ENCODE assay signal across 30 cellular contexts in the genomic region with DNA sequence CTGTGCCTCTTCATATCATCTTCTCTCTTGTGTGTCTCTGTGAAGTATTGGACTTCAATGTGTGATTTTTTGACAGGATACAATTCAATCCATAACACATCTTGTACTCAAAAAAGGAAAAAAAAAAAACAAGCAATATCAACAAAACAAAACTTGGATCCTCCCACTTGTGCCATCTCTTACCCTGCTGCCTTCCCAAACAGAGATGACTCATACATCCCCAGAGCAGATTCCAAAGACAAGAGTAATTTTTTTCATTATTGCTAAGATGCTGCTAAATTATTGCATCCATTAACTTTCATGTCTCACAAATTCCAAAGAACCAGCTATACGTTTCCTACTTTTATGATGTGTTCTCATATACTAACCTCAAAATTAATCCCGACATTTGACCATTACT.
DNase-seq lines count a peak whose midpoint lies in the region; ATAC-seq and TF ChIP-seq lines count a peak whose summit lies in the region.
"Had no signal": no experiment of that assay in that cellular context is flagged by ENCODE, and none has a peak within 500 bp of the region (broad histone marks: within the 10 kb centered on the region; RNA-seq: fewer than 3 reads in every experiment).

No MANE protein-coding gene starts in this region.

- H3K4me1 ChIP-seq in GM23248 (ENCODE audit: insufficient read depth), result no peaks in the 10 kb centered on the region
- H3K4me1 ChIP-seq: colonic mucosa, SJCRH30 had no signal

- H3K79me2 ChIP-seq in GM23248 (ENCODE audit: insufficient read depth), result no peaks in the 10 kb centered on the region

- POLR2A ChIA-PET in WTC11 (lab: Charles Lee), result no interaction called here

- H3K9ac ChIP-seq in GM23248, result no peak overlapping the region

- 0 out of 2 replicates have a peak, but pooled peaks cover 3% of the 10 kb centered on the region for H3K4me1 Mint-ChIP-seq in WTC11
- H3K4me1 Mint-ChIP-seq: memory B cell had no signal

- no peaks in the 10 kb centered on the region for H3K27me3 ChIP-seq in GM23248 (replicated peaks; ENCODE audit: insufficient read depth)
- H3K27me3 ChIP-seq: brain microvascular endothelial cell, colonic mucosa, esophagus muscularis mucosa, SJCRH30, transverse colon had no signal

- H3K4me3 ChIP-seq in AG10803 (ENCODE audit: low read length) (no peak overlapping the region), GM23248 (no peak overlapping the region)
- H3K4me3 ChIP-seq: colonic mucosa, esophagus muscularis mucosa, SJCRH30, transverse colon had no signal

- no peak overlapping the region for H3K27ac Mint-ChIP-seq in WTC11
- H3K27ac Mint-ChIP-seq: activated CD4-positive, alpha-beta memory T cell treated with anti-CD3 and anti-CD28 coated beads for 36 hours; effector memory CD8-positive, alpha-beta T cell; HFFc6; memory B cell; stimulated activated naive CD8-positive, alpha-beta T cell treated with anti-CD3 and anti-CD28 coated beads, Interleukin-15, Interleukin-2, amounts not matched to agents 100 ng/mL and 50 ng/mL, for 24 hours had no signal

- no peak for TF ChIP-seq CTCF in AG10803 (conservative IDR thresholded peaks at IDR 0.05; ENCODE audit: low read length)
- no peak for TF ChIP-seq CTCF in WTC11 (IDR thresholded peaks at IDR 0.05)

- no peaks in the 10 kb centered on the region for H3K9me2 ChIP-seq in GM23248 (ENCODE audit: insufficient read depth)

- no peaks in the 10 kb centered on the region for H3K9me3 ChIP-seq in GM23248 (ENCODE audit: low read depth)
- H3K9me3 ChIP-seq: colonic mucosa, esophagus muscularis mucosa, SJCRH30, transverse colon had no signal

- H3F3A ChIP-seq in GM23248 (ENCODE audit: insufficient read depth), result no peaks in the 10 kb centered on the region

- CTCF ChIA-PET in WTC11 (lab: Charles Lee), result no interaction called here

- in situ Hi-C loops in GM23248 (cut with MboI), result no loop called here

- peaks cover 30% of the 10 kb centered on the region for H3K9me3 Mint-ChIP-seq in WTC11

- no peaks in the 10 kb centered on the region; the same call in 1 of the 2 replicates for H3K27me3 Mint-ChIP-seq in WTC11 (ENCODE audit: low read depth)
- H3K27me3 Mint-ChIP-seq: effector memory CD8-positive, alpha-beta T cell; memory B cell had no signal

- ATAC-seq in HG02870 (IDR thresholded peaks at IDR 0.05; ENCODE audit: unreplicated experiment), result no peak
- no peak for ATAC-seq in WTC11
- no peak for ATAC-seq in GM21390 (IDR thresholded peaks at IDR 0.05; ENCODE audit: unreplicated experiment)
- ATAC-seq: effector memory CD8-positive, alpha-beta T cell; HepG2; left colon; Panc1 had no signal

- H4K20me1 ChIP-seq in GM23248 (ENCODE audit: insufficient read depth), result no peaks in the 10 kb centered on the region

- no peak overlapping the region for H3K4me2 ChIP-seq in GM23248 (ENCODE audit: unreplicated experiment)

- no peaks in the 10 kb centered on the region for H3K36me3 ChIP-seq in GM23248 (ENCODE audit: low read depth)
- H3K36me3 ChIP-seq: brain microvascular endothelial cell, colonic mucosa, esophagus muscularis mucosa, SJCRH30, transverse colon had no signal

- no peak overlapping the region for H3K27ac ChIP-seq in GM23248
- H3K27ac ChIP-seq: brain microvascular endothelial cell, C4-2B, colonic mucosa, esophagus muscularis mucosa, SJCRH30, transverse colon, VCaP had no signal

- H2AFZ ChIP-seq in GM23248, result no peak overlapping the region

- no peak overlapping the region for H3K4me3 Mint-ChIP-seq in WTC11
- H3K4me3 Mint-ChIP-seq: activated CD4-positive, alpha-beta memory T cell treated with anti-CD3 and anti-CD28 coated beads for 36 hours; effector memory CD8-positive, alpha-beta T cell; HFFc6; memory B cell; stimulated activated naive CD8-positive, alpha-beta T cell treated with anti-CD3 and anti-CD28 coated beads, Interleukin-15, Interleukin-2, amounts not matched to agents 100 ng/mL and 50 ng/mL, for 24 hours had no signal

- H3K36me3 Mint-ChIP-seq in WTC11, result peaks cover 1% of the 10 kb centered on the region; the same call in 1 of the 2 replicates
- H3K36me3 Mint-ChIP-seq: activated CD4-positive, alpha-beta memory T cell treated with anti-CD3 and anti-CD28 coated beads for 36 hours; memory B cell had no signal

- 6 to 13% methylated on average over 2 of the region's 2 CpGs for WGBS in GM23248 (ENCODE audit: low coverage in 1 of 2, low lambda C conversion rate in 2 of 2, missing lambda C conversion rate in 2 of 2), 2 experiments

- peak; percentile 7 for DNase-seq in AG10803 (ENCODE audit: low read depth)
- DNase-seq in GM23248, result peak; percentile 5
- DNase-seq in T1000 (lab: John Stamatoyannopoulos, UW), result peak; percentile 30
- DNase-seq in iris pigment epithelial cell (ENCODE audit: low read depth), result peak; percentile 2
- DNase-seq in WTC11 (ENCODE audit: low spot score), result no peak
- DNase-seq in activated CD4-positive, alpha-beta T cell treated with anti-CD3 and anti-CD28 coated beads for 1 hour, result no peak
- DNase-seq: activated CD4-positive, alpha-beta memory T cell treated with anti-CD3 and anti-CD28 coated beads for 36 hours; activated effector memory CD4-positive, alpha-beta T cell treated with anti-CD3 and anti-CD28 coated beads, Interleukin-2, amount 50 U/mL, for 16 hours; brain microvascular endothelial cell; colonic mucosa; effector memory CD8-positive, alpha-beta T cell; HFFc6; left colon; NCI-H1105 treated with DMSO at 0.1 percent for 48 hours; NCI-H2081 treated with DMSO at 0.1 percent for 48 hours; NCI-H524; NK-92 treated with Interleukin-12 subunit alpha and Interleukin-12 subunit beta, amount 100 ng/mL, for 24 hours; nucleus accumbens; SJCRH30; stimulated activated CD4-positive, alpha-beta T cell treated with anti-CD3 and anti-CD28 coated beads, Interleukin-4, amount 100 ng/mL, for 24 hours; transverse colon had no signal

TF ChIP-seq in WTC11, 78 proteins besides CTCF, POLR2A, EP300 and RAD21:
- TF ChIP-seq, protein P1, sequence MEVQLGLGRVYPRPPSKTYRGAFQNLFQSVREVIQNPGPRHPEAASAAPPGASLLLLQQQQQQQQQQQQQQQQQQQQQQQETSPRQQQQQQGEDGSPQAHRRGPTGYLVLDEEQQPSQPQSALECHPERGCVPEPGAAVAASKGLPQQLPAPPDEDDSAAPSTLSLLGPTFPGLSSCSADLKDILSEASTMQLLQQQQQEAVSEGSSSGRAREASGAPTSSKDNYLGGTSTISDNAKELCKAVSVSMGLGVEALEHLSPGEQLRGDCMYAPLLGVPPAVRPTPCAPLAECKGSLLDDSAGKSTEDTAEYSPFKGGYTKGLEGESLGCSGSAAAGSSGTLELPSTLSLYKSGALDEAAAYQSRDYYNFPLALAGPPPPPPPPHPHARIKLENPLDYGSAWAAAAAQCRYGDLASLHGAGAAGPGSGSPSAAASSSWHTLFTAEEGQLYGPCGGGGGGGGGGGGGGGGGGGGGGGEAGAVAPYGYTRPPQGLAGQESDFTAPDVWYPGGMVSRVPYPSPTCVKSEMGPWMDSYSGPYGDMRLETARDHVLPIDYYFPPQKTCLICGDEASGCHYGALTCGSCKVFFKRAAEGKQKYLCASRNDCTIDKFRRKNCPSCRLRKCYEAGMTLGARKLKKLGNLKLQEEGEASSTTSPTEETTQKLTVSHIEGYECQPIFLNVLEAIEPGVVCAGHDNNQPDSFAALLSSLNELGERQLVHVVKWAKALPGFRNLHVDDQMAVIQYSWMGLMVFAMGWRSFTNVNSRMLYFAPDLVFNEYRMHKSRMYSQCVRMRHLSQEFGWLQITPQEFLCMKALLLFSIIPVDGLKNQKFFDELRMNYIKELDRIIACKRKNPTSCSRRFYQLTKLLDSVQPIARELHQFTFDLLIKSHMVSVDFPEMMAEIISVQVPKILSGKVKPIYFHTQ (CRISPR knock-in tag; IDR thresholded peaks at IDR 0.05), result no peak
- TF ChIP-seq GRHL2 (CRISPR knock-in tag; IDR thresholded peaks at IDR 0.05; ENCODE audit: insufficient replicate concordance, severe bottlenecking) (no peak), EMX1 (CRISPR knock-in tag; IDR thresholded peaks at IDR 0.05) (no peak), SMAD4 (CRISPR knock-in tag; IDR thresholded peaks at IDR 0.05) (no peak), KAT7 (CRISPR knock-in tag; IDR thresholded peaks at IDR 0.05; ENCODE audit: borderline replicate concordance) (no peak)

Comparison
In these comparisons a context has a peak if more than half of its experiments do, and no peak if none do; other contexts are left out.
1. DNase-seq: peak in AG10803 (single experiment), GM23248 (single experiment), T1000 (single experiment) and iris pigment epithelial cell (single experiment); none in WTC11 (single experiment) and activated CD4-positive, alpha-beta T cell treated with anti-CD3 and anti-CD28 coated beads for 1 hour (single experiment).